In genomic region chr5:138193859-138194258, GRCh38 we compare ENCODE assay signal across 2 cellular contexts.
TF ChIP-seq lines count a peak whose summit lies in the region.

No MANE protein-coding gene starts in this region.

TF ChIP-seq in GM12891, 5 proteins besides CTCF, POLR2A, EP300 and RAD21:
- TF ChIP-seq SPI1 (IDR thresholded peaks at IDR 0.05; ENCODE audit: low read depth, low read length) = peak; percentile 55

TF ChIP-seq in GM12878, 131 proteins besides CTCF, POLR2A, EP300 and RAD21:
- peak; percentile 36; the same call in 1 of the 2 replicates for TF ChIP-seq SPI1 (IDR thresholded peaks at IDR 0.05; ENCODE audit: borderline replicate concordance, insufficient read depth, low read depth, low read length)
